Comparison of ENCODE assay signal across 9 cellular contexts in the genomic region with DNA sequence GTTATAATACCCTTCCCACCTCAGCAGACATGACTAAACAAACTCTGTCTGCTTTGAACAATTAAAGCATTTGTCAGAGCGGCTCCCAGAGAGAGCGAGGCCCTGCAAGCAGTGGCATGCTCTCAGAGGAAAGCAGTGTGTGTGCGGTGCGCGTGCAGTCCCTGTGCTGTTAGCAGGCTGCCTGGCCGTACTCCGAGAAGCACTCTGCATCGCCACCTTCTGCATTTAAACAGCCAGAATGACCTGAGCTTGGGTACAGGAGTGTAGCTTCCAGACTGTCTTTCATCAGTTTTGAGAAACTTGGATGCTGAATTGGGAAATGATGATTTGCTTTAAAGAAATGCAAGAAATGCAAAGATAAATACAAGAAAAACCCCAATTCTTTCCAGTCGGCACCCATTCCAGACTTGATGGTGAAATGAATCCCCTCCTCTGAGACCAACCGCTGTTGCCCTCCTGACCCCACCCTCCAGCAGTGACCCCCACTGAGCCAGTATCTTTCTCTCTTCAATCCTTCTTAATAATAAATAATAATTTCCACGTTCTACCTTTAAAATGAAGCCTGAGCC.
DNase-seq lines count a peak whose midpoint lies in the region; ATAC-seq and TF ChIP-seq lines count a peak whose summit lies in the region.
"Had no signal": no experiment of that assay in that cellular context is flagged by ENCODE, and none has a peak within 500 bp of the region (broad histone marks: within the 10 kb centered on the region; RNA-seq: fewer than 3 reads in every experiment).

No MANE protein-coding gene starts in this region.

- ATAC-seq in RWPE2 (ENCODE audit: low read depth) (peak; percentile 98), sciatic nerve (peak; percentile 61), GM21526 (IDR thresholded peaks at IDR 0.05; ENCODE audit: low FRiP score, unreplicated experiment) (no peak)
- ATAC-seq: HCT116 had no signal

- TF ChIP-seq CTCF in RWPE2 (IDR thresholded peaks at IDR 0.05; ENCODE audit: poor library complexity, severe bottlenecking), result peak; percentile 58

- no peaks in the 10 kb centered on the region for H3K27me3 ChIP-seq in RWPE2 (ENCODE audit: insufficient read depth, poor library complexity, severe bottlenecking)

- peaks cover 4% of the 10 kb centered on the region for H3K9me3 Mint-ChIP-seq in T-helper 2 cell treated with Interferon-gamma antibody and Interleukin-4, amounts not matched to agents 5 μg/mL and 100 μg/mL, for 36 hours

- DNase-seq in ELF-1 (ENCODE audit: low read depth, low spot score) (peak; percentile 23), RWPE2 (ENCODE audit: low spot score) (peak; percentile 96), globus pallidus (ENCODE audit: low spot score) (peak; percentile 33), sciatic nerve (ENCODE audit: low spot score) (no peak), SKM-1 treated with dmso at 0.1 percent for 144 hours (lab: John Stamatoyannopoulos, UW; ENCODE audit: unreplicated experiment) (no peak)
- no peak for DNase-seq in effector CD4-positive, alpha-beta T cell
- no peak for DNase-seq in T-helper 2 cell treated with Interferon-gamma antibody and Interleukin-4, amounts not matched to agents 5 μg/mL and 100 μg/mL, for 36 hours (ENCODE audit: low spot score)

- intact Hi-C loops in sciatic nerve (cut with DNase I), result no loop called here

- peaks cover 7% of the 10 kb centered on the region for H3K36me3 Mint-ChIP-seq in T-helper 2 cell treated with Interferon-gamma antibody and Interleukin-4, amounts not matched to agents 5 μg/mL and 100 μg/mL, for 36 hours (ENCODE audit: low read depth)

- peaks cover 18% of the 10 kb centered on the region for H3K4me1 ChIP-seq in RWPE2 (ENCODE audit: insufficient read depth, poor library complexity, severe bottlenecking)

- H3K27ac ChIP-seq in RWPE2 (ENCODE audit: poor library complexity, severe bottlenecking), result peak overlapping the region; percentile 92

- H3K4me3 Mint-ChIP-seq in T-helper 2 cell treated with Interferon-gamma antibody and Interleukin-4, amounts not matched to agents 5 μg/mL and 100 μg/mL, for 36 hours, result no peak overlapping the region

- no peaks in the 10 kb centered on the region for H3K36me3 ChIP-seq in RWPE2 (ENCODE audit: low read depth)

- H3K27ac Mint-ChIP-seq in T-helper 2 cell treated with Interferon-gamma antibody and Interleukin-4, amounts not matched to agents 5 μg/mL and 100 μg/mL, for 36 hours, result no peak overlapping the region

- H3K9me3 ChIP-seq in RWPE2 (ENCODE audit: severe bottlenecking), result no peaks in the 10 kb centered on the region

- no peaks in the 10 kb centered on the region for H3K27me3 Mint-ChIP-seq in T-helper 2 cell treated with Interferon-gamma antibody and Interleukin-4, amounts not matched to agents 5 μg/mL and 100 μg/mL, for 36 hours (ENCODE audit: low read depth)

- no peaks in the 10 kb centered on the region for H3K4me1 Mint-ChIP-seq in T-helper 2 cell treated with Interferon-gamma antibody and Interleukin-4, amounts not matched to agents 5 μg/mL and 100 μg/mL, for 36 hours (ENCODE audit: low read depth)

- no peak overlapping the region for H3K4me3 ChIP-seq in RWPE2 (ENCODE audit: severe bottlenecking)

Comparison
In these comparisons a context has a peak if more than half of its experiments do, and no peak if none do; other contexts are left out.
1. DNase-seq: peak in ELF-1 (single experiment), RWPE2 (single experiment) and globus pallidus (single experiment); none in sciatic nerve (single experiment), effector CD4-positive, alpha-beta T cell (single experiment), T-helper 2 cell treated with Interferon-gamma antibody and Interleukin-4, amounts not matched to agents 5 μg/mL and 100 μg/mL, for 36 hours (single experiment) and SKM-1 treated with dmso at 0.1 percent for 144 hours (single experiment).